Comparison of ENCODE assay signal across 8 cellular contexts in genomic region chr18:48953096-48953706, GRCh38. TPM values are rescaled to one million over a fixed set of nuclear protein-coding genes. Genes with fewer than 3 reads are reported as not detected.
A peak's percentile ranks its signal among the peaks of the same experiment; 100 is the strongest.
DNase-seq lines count a peak whose midpoint lies in the region; ATAC-seq and TF ChIP-seq lines count a peak whose summit lies in the region.

No MANE protein-coding gene starts in this region.

- intact Hi-C loops in left ventricle myocardium inferior (cut with micrococcal nuclease) = no loop called here

- peak overlapping the region; percentile 71 to 94 (median 93) for H3K9ac ChIP-seq in skeletal muscle tissue (ENCODE audit: low read depth in 1 of 3, low read length in 3 of 3)

- H3K9me3 ChIP-seq in T-helper 17 cell (ENCODE audit: control insufficient read depth, low read length, poor library complexity, severe bottlenecking) (no peaks in the 10 kb centered on the region), left ventricle myocardium inferior (replicated peaks) (no peaks in the 10 kb centered on the region), skeletal muscle tissue (ENCODE audit: control insufficient read depth in 3 of 3, low read length in 3 of 3) (no peaks in the 10 kb centered on the region)

- TF ChIP-seq CTCF in left ventricle myocardium inferior (IDR thresholded peaks at IDR 0.05; ENCODE audit: borderline replicate concordance) = no peak

- H3K4me1 ChIP-seq in left ventricle myocardium inferior (peaks cover 76% of the 10 kb centered on the region), skeletal muscle tissue (ENCODE audit: control insufficient read depth in 3 of 3, insufficient read depth in 3 of 3, low read length in 3 of 3) (peaks cover 33 to 53% (median 38%) of the 10 kb centered on the region in 3 donors)

- H3K27ac Mint-ChIP-seq in T-helper 17 cell = peak overlapping the region; percentile 99

- H3K4me1 Mint-ChIP-seq in T-helper 17 cell = peaks cover 30% of the 10 kb centered on the region

- H3K27me3 Mint-ChIP-seq in T-helper 17 cell = no peaks in the 10 kb centered on the region

- H3K36me3 Mint-ChIP-seq in T-helper 17 cell (ENCODE audit: low read depth) = no peaks in the 10 kb centered on the region

- DNase-seq in T-helper 17 cell (no peak), left ventricle myocardium inferior (no peak), GM03348 (ENCODE audit: low spot score) (no peak), KBM-7 (no peak), foreskin melanocyte (no peak)

- H3K36me3 ChIP-seq in left ventricle myocardium inferior = no peaks in the 10 kb centered on the region
- H3K36me3 ChIP-seq in skeletal muscle tissue (ENCODE audit: control insufficient read depth in 3 of 3, insufficient read depth in 3 of 3, low read length in 3 of 3) = peaks cover 0 to 9% (median 0%) of the 10 kb centered on the region in 3 donors

- peak overlapping the region; percentile 94 for H3K4me3 Mint-ChIP-seq in T-helper 17 cell

- H3K4me3 ChIP-seq in left ventricle myocardium inferior (peak overlapping the region; percentile 94), skeletal muscle tissue (ENCODE audit: low read length in 3 of 3) (peak overlapping the region; percentile 68 to 76 (median 73))

- in situ Hi-C loops in KBM-7 (cut with MboI; ENCODE audit: low pct_unique_long_range_greater_than_20kb, low sequenced_read_pairs) = no loop called here

- H3K27me3 ChIP-seq in left ventricle myocardium inferior (ENCODE audit: low read depth) = no peaks in the 10 kb centered on the region
- no peaks in the 10 kb centered on the region for H3K27me3 ChIP-seq in skeletal muscle tissue (ENCODE audit: control insufficient read depth in 3 of 3, insufficient read depth in 3 of 3, low read length in 3 of 3)

- ATAC-seq in GM19395 (IDR thresholded peaks at IDR 0.05; ENCODE audit: unreplicated experiment) = peak; percentile 1
- peak; percentile 27 for ATAC-seq in T-helper 17 cell
- ATAC-seq in GM21717 (IDR thresholded peaks at IDR 0.05; ENCODE audit: unreplicated experiment) = no peak

- H3K27ac ChIP-seq in left ventricle myocardium inferior (replicated peaks) (peak overlapping the region; percentile 100), skeletal muscle tissue (ENCODE audit: low read depth, low read length) (peak overlapping the region; percentile 100)

RNA-seq across cellular contexts. Expression of gene SMAD7, which starts 2.4 kb away (rescaled TPM):
- total RNA-seq in T-helper 17 cell (100 to 1,000 TPM; 161 to 181 TPM), left ventricle myocardium inferior (19.3 TPM), skeletal muscle tissue (8.9 TPM)
